30 cellular contexts compared by ENCODE assay signal in genomic region chr21:42962360-42963007, GRCh38. TPM values are rescaled to one million over a fixed set of nuclear protein-coding genes. Genes with fewer than 3 reads are reported as not detected.
"Had no signal": no experiment of that assay in that cellular context is flagged by ENCODE, and none has a peak within 500 bp of the region (broad histone marks: within the 10 kb centered on the region; RNA-seq: fewer than 3 reads in every experiment).

No MANE protein-coding gene starts in this region.

- H3K4me1 Mint-ChIP-seq: activated naive CD8-positive, alpha-beta T cell treated with anti-CD3 and anti-CD28 coated beads, Interleukin-2, amount 10 ng/mL, durations not matched to agents 7 days and 5 days; stimulated activated naive CD8-positive, alpha-beta T cell treated with anti-CD3 and anti-CD28 coated beads, Interleukin-15, amount 100 ng/mL, for 72 hours had no signal

- ATAC-seq: activated T-cell treated with anti-CD3 and anti-CD28 coated beads, Interleukin-2, amount 50 U/mL, for 4 hours; left lung; natural killer cell; stimulated activated effector memory CD8-positive, alpha-beta T cell treated with anti-CD3 and anti-CD28 coated beads, Interleukin-12 subunit alpha, Interleukin-12 subunit beta, amount 100 ng/mL, for 72 hours; stimulated activated naive CD8-positive, alpha-beta T cell treated with anti-CD3 and anti-CD28 coated beads, Interleukin-15, amount 100 ng/mL, for 72 hours had no signal

- H3K27me3 Mint-ChIP-seq: stimulated activated naive CD8-positive, alpha-beta T cell treated with anti-CD3 and anti-CD28 coated beads, Interleukin-15, amount 100 ng/mL, for 72 hours had no signal

- H3K4me3 ChIP-seq: left lung, lung, ovary, psoas muscle, right atrium auricular region, skin epidermis, tibial artery had no signal

- H3K36me3 ChIP-seq: left lung, ovary, right atrium auricular region, tibial artery had no signal

- DNase-seq: activated CD4-positive, alpha-beta T cell treated with anti-CD3 and anti-CD28 coated beads for 4 hours; activated CD4-positive, alpha-beta T cell treated with anti-CD3 and anti-CD28 coated beads, Interleukin-2, amount 50 U/mL, for 48 hours; activated CD4-positive, CD25-positive, alpha-beta regulatory T cell; activated CD8-positive, alpha-beta memory T cell treated with anti-CD3 and anti-CD28 coated beads, Interleukin-2, amount 50 U/mL, for 48 hours; activated naive CD4-positive, alpha-beta T cell treated with Interleukin-2 at 50 U/mL for 16 hours; activated naive CD8-positive, alpha-beta T cell treated with anti-CD3 and anti-CD28 coated beads, Interleukin-2, amount 10 ng/mL, durations not matched to agents 7 days and 5 days; activated T-cell treated with anti-CD3 and anti-CD28 coated beads, Interleukin-2, amount 50 U/mL, for 4 hours; amygdala; cortex of kidney; erythroblast; foreskin fibroblast; immature natural killer cell; kidney glomerular epithelial cell; left lung; midbrain; natural killer cell; ovary; psoas muscle; stimulated activated CD4-positive, alpha-beta T cell treated with anti-CD3 and anti-CD28 coated beads, Interleukin-2, amount 100 ng/mL, for 24 hours; stimulated activated naive CD8-positive, alpha-beta T cell treated with anti-CD3 and anti-CD28 coated beads, Interleukin-15, amount 100 ng/mL, for 72 hours; T1000; tibial artery had no signal

- H3K27ac ChIP-seq: left lung, ovary, psoas muscle, right atrium auricular region, skin epidermis, tibial artery had no signal

- H3K9me3 Mint-ChIP-seq: activated naive CD8-positive, alpha-beta T cell treated with anti-CD3 and anti-CD28 coated beads, Interleukin-2, amount 10 ng/mL, durations not matched to agents 7 days and 5 days; activated T-cell treated with anti-CD3 and anti-CD28 coated beads, Interleukin-2, amount 50 U/mL, for 4 hours; immature natural killer cell; natural killer cell; stimulated activated effector memory CD8-positive, alpha-beta T cell treated with anti-CD3 and anti-CD28 coated beads, Interleukin-12 subunit alpha, Interleukin-12 subunit beta, amount 100 ng/mL, for 72 hours; stimulated activated naive CD8-positive, alpha-beta T cell treated with anti-CD3 and anti-CD28 coated beads, Interleukin-15, amount 100 ng/mL, for 72 hours; T-helper 1 cell treated with Interleukin-12 subunit alpha and Interleukin-12 subunit beta and Interleukin-4 antibody, amounts not matched to agents 30 μg/mL and 1 μg/mL, for 36 hours had no signal

- H3K9me3 ChIP-seq: left lung, ovary, psoas muscle, right atrium auricular region, tibial artery had no signal

- H3K36me3 Mint-ChIP-seq: activated naive CD8-positive, alpha-beta T cell treated with anti-CD3 and anti-CD28 coated beads, Interleukin-2, amount 10 ng/mL, durations not matched to agents 7 days and 5 days; immature natural killer cell; natural killer cell; stimulated activated effector memory CD8-positive, alpha-beta T cell treated with anti-CD3 and anti-CD28 coated beads, Interleukin-12 subunit alpha, Interleukin-12 subunit beta, amount 100 ng/mL, for 72 hours had no signal

- H3K4me3 Mint-ChIP-seq: activated naive CD8-positive, alpha-beta T cell treated with anti-CD3 and anti-CD28 coated beads, Interleukin-2, amount 10 ng/mL, durations not matched to agents 7 days and 5 days; activated T-cell treated with anti-CD3 and anti-CD28 coated beads, Interleukin-2, amount 50 U/mL, for 4 hours; immature natural killer cell; natural killer cell; stimulated activated effector memory CD8-positive, alpha-beta T cell treated with anti-CD3 and anti-CD28 coated beads, Interleukin-12 subunit alpha, Interleukin-12 subunit beta, amount 100 ng/mL, for 72 hours; stimulated activated naive CD8-positive, alpha-beta T cell treated with anti-CD3 and anti-CD28 coated beads, Interleukin-15, amount 100 ng/mL, for 72 hours; T-helper 1 cell treated with Interleukin-12 subunit alpha and Interleukin-12 subunit beta and Interleukin-4 antibody, amounts not matched to agents 30 μg/mL and 1 μg/mL, for 36 hours had no signal

- H3K27ac Mint-ChIP-seq: activated naive CD8-positive, alpha-beta T cell treated with anti-CD3 and anti-CD28 coated beads, Interleukin-2, amount 10 ng/mL, durations not matched to agents 7 days and 5 days; natural killer cell; stimulated activated effector memory CD8-positive, alpha-beta T cell treated with anti-CD3 and anti-CD28 coated beads, Interleukin-12 subunit alpha, Interleukin-12 subunit beta, amount 100 ng/mL, for 72 hours; T-helper 1 cell treated with Interleukin-12 subunit alpha and Interleukin-12 subunit beta and Interleukin-4 antibody, amounts not matched to agents 30 μg/mL and 1 μg/mL, for 36 hours had no signal

- H3K4me1 ChIP-seq: left lung, psoas muscle, right atrium auricular region, tibial artery had no signal

- H3K27me3 ChIP-seq: left lung, ovary, right atrium auricular region, tibial artery had no signal

RNA-seq across cellular contexts. Expression of gene ERVH48-1, which starts 37.1 kb away (rescaled TPM):
- total RNA-seq: activated CD8-positive, alpha-beta memory T cell treated with anti-CD3 and anti-CD28 coated beads for 36 hours; activated T-cell treated with anti-CD3 and anti-CD28 coated beads, Interleukin-2, amount 50 U/mL, for 4 hours; fibroblast of lung; left lung; natural killer cell; psoas muscle; right atrium auricular region; urinary bladder had no signal
- polyA plus RNA-seq: immature natural killer cell, ovary, urinary bladder had no signal
